In genomic region chr10:46255210-46255609, GRCh38 we compare ENCODE assay signal across 13 cellular contexts. TPM values are rescaled to one million over a fixed set of nuclear protein-coding genes. Genes with fewer than 3 reads are reported as not detected.
A peak's percentile ranks its signal among the peaks of the same experiment; 100 is the strongest.
DNase-seq lines count a peak whose midpoint lies in the region; ATAC-seq and TF ChIP-seq lines count a peak whose summit lies in the region.
"Not testable (repeated sequence)": the region's sequence is repeated elsewhere in the genome, so short reads cannot be mapped to it uniquely, and the experiment has no call there.
"Had no signal": no experiment of that assay in that cellular context is flagged by ENCODE, and none has a peak within 500 bp of the region (broad histone marks: within the 10 kb centered on the region; RNA-seq: fewer than 3 reads in every experiment).

No MANE protein-coding gene starts in this region.

- TF ChIP-seq POLR2A in stomach (IDR thresholded peaks at IDR 0.05) = not testable (repeated sequence)

- POLR2A ChIA-PET in CD4-positive, alpha-beta T cell (lab: Charles Lee) = not testable (repeated sequence)
- POLR2A ChIA-PET in naive thymus-derived CD8-positive, alpha-beta T cell (lab: Charles Lee) = interaction anchor here (1.7 kb wide), 1 partner anchor 14 kb away, joined by 5 read pairs; no protein-coding TSS in a partner anchor

- not testable (repeated sequence) for DNase-seq in CD4-positive, alpha-beta T cell; activated naive CD4-positive, alpha-beta T cell treated with anti-CD3 and anti-CD28 coated beads, Interleukin-2, amount 50 U/mL, for 72 hours (ENCODE audit: low spot score in 2 of 2); effector memory CD8-positive, alpha-beta T cell; naive thymus-derived CD8-positive, alpha-beta T cell
- DNase-seq in MG63 = peak; percentile 29
- peak; percentile 30 for DNase-seq in activated CD8-positive, alpha-beta memory T cell treated with anti-CD3 and anti-CD28 coated beads, Interleukin-2, amount 50 U/mL, for 48 hours
- peak; percentile 8 for DNase-seq in stomach

- peaks cover 51% of the 10 kb centered on the region for H3K4me1 Mint-ChIP-seq in CD4-positive, alpha-beta T cell (ENCODE audit: low read depth)
- H3K4me1 Mint-ChIP-seq in effector memory CD8-positive, alpha-beta T cell (ENCODE audit: low read depth in 2 of 2) = peaks cover 11 to 22% of the 10 kb centered on the region in 2 donors
- H3K4me1 Mint-ChIP-seq in naive thymus-derived CD8-positive, alpha-beta T cell = peaks cover 15 to 47% (median 35%) of the 10 kb centered on the region in 4 donors

- not testable (repeated sequence) for TF ChIP-seq CTCF in CD4-positive, alpha-beta T cell (IDR thresholded peaks at IDR 0.05); stomach (IDR thresholded peaks at IDR 0.05)

- not testable (repeated sequence) for TF ChIP-seq EP300 in stomach (IDR thresholded peaks at IDR 0.05)

- not testable (repeated sequence) for H3K4me1 ChIP-seq in stomach

- ATAC-seq in CD4-positive, alpha-beta T cell (ENCODE audit: poor library complexity); activated naive CD4-positive, alpha-beta T cell treated with anti-CD3 and anti-CD28 coated beads, Interleukin-2, amount 50 U/mL, for 72 hours; effector memory CD8-positive, alpha-beta T cell (replicated peaks); naive thymus-derived CD8-positive, alpha-beta T cell: not testable (repeated sequence)

- CTCF ChIA-PET in CD4-positive, alpha-beta T cell (lab: Charles Lee) = not testable (repeated sequence)

- H3K36me3 Mint-ChIP-seq in CD4-positive, alpha-beta T cell (ENCODE audit: low read depth) = peaks cover 87% of the 10 kb centered on the region
- not testable (repeated sequence) for H3K36me3 Mint-ChIP-seq in activated naive CD4-positive, alpha-beta T cell treated with anti-CD3 and anti-CD28 coated beads, Interleukin-2, amount 50 U/mL, for 72 hours
- peaks cover 23% of the 10 kb centered on the region for H3K36me3 Mint-ChIP-seq in effector memory CD8-positive, alpha-beta T cell (ENCODE audit: insufficient read depth)
- peaks cover 0 to 76% (median 12%) of the 10 kb centered on the region in 3 donors for H3K36me3 Mint-ChIP-seq in naive thymus-derived CD8-positive, alpha-beta T cell

- H3K9me3 ChIP-seq in CD4-positive, alpha-beta T cell (ENCODE audit: control insufficient read depth, low read length); MG63; stomach: not testable (repeated sequence)

- not testable (repeated sequence) for H3K4me3 ChIP-seq in MG63, stomach

- H3K27ac ChIP-seq in CD4-positive, alpha-beta T cell (ENCODE audit: low read depth, low read length); stomach: not testable (repeated sequence)

- WGBS in stomach, 5 donors = 83 to 92% (median 89%) methylated on average over 3 of the region's 3 CpGs

- H3K27me3 Mint-ChIP-seq in CD4-positive, alpha-beta T cell; effector memory CD8-positive, alpha-beta T cell; naive thymus-derived CD8-positive, alpha-beta T cell: not testable (repeated sequence)

- not testable (repeated sequence) for H3K9me3 Mint-ChIP-seq in CD4-positive, alpha-beta T cell; activated naive CD4-positive, alpha-beta T cell treated with anti-CD3 and anti-CD28 coated beads, Interleukin-2, amount 50 U/mL, for 72 hours; effector memory CD8-positive, alpha-beta T cell; naive thymus-derived CD8-positive, alpha-beta T cell

- not testable (repeated sequence) for H3K27me3 ChIP-seq in CD4-positive, alpha-beta T cell (ENCODE audit: control insufficient read depth, insufficient read depth, low read length); MG63; stomach

- H3K4me3 Mint-ChIP-seq in CD4-positive, alpha-beta T cell; effector memory CD8-positive, alpha-beta T cell; naive thymus-derived CD8-positive, alpha-beta T cell: not testable (repeated sequence)

- not testable (repeated sequence) for H3K36me3 ChIP-seq in MG63, stomach

- intact Hi-C loops in CD4-positive, alpha-beta T cell (cut with DNase I, micrococcal nuclease) = loop anchor here in 1 of 2 experiments (2.0 to 10.0 kb wide), 2 partner anchors 16 to 220 kb away; partner anchors contain the start of gene NCOA4
- intact Hi-C loops in stomach (cut with DNase I; ENCODE audit: low total_unique reads) = not testable (repeated sequence)

- peak overlapping the region; percentile 16 for H3K27ac Mint-ChIP-seq in CD4-positive, alpha-beta T cell
- H3K27ac Mint-ChIP-seq in activated naive CD4-positive, alpha-beta T cell treated with anti-CD3 and anti-CD28 coated beads, Interleukin-2, amount 50 U/mL, for 72 hours = peak overlapping the region; percentile 29 to 55
- peak overlapping the region; percentile 46 to 53 for H3K27ac Mint-ChIP-seq in effector memory CD8-positive, alpha-beta T cell
- peak overlapping the region in 7 of 10 donors; percentile 22 to 75 (median 60) for H3K27ac Mint-ChIP-seq in naive thymus-derived CD8-positive, alpha-beta T cell

RNA-seq across cellular contexts. Expression of gene ANTXRL, which starts 31.6 kb away (rescaled TPM):
- not detected for total RNA-seq in CD4-positive, alpha-beta T cell
- not detected in 2 replicates for total RNA-seq in MG63 (2014; rRNA removed; shearing (Covaris generic); ENCODE audit: low replicate concordance)
- total RNA-seq in activated naive CD4-positive, alpha-beta T cell treated with anti-CD3 and anti-CD28 coated beads, Interleukin-2, amount 50 U/mL, for 72 hours = not detected
- not detected for total RNA-seq in naive thymus-derived CD8-positive, alpha-beta T cell
- not detected for polyA plus RNA-seq in naive thymus-derived CD8-positive, alpha-beta T cell
- not detected for total RNA-seq in stomach
- polyA plus RNA-seq in stomach = not detected
- total RNA-seq: A673, Calu3, GM23338, HT-29 had no signal
- polyA plus RNA-seq: AG04450, CD14-positive monocyte, GM23338 had no signal
